In the genomic region with DNA sequence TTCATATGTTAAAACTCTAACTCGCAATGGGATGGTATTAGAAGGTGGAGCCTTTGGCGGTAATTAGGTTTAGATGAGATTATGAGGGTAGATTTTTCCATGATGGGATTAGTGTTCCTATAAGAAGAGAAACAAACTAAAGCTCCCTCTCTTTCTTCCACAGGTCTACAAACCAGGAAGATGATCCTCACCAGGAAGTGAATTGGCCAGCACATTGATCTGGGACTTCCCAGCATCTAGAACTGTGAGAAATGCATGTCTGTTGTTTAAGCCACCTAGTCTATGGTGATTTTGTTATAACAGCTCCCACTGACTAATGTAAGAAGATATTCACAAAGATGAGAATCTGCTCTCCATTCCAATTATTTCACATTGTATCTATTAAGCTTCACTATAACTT, we compare ENCODE assay signal across 23 cellular contexts.
DNase-seq lines count a peak whose midpoint lies in the region; ATAC-seq, FAIRE-seq and TF ChIP-seq lines count a peak whose summit lies in the region.
"Had no signal": no experiment of that assay in that cellular context is flagged by ENCODE, and none has a peak within 500 bp of the region (broad histone marks: within the 10 kb centered on the region; RNA-seq: fewer than 3 reads in every experiment).

No MANE protein-coding gene starts in this region.

- H3K4me3 ChIP-seq in mucosa of descending colon: no peak overlapping the region
- H3K4me3 ChIP-seq in WERI-Rb-1 (ENCODE audit: low read depth, low read length): no peak overlapping the region
- H3K4me3 ChIP-seq: BLaER1, GM23338 had no signal

- no peak overlapping the region for H3K27ac ChIP-seq in WERI-Rb-1
- H3K27ac ChIP-seq in CD4-positive, alpha-beta T cell (ENCODE audit: low read depth, low read length): no peak overlapping the region
- H3K27ac ChIP-seq: 22Rv1, BLaER1, C4-2B had no signal

- no peaks in the 10 kb centered on the region for H3K36me3 Mint-ChIP-seq in CD4-positive, alpha-beta T cell (ENCODE audit: low read depth)
- H3K36me3 Mint-ChIP-seq: CD4-positive, CD25-positive, alpha-beta regulatory T cell; CD8-positive, alpha-beta memory T cell had no signal

- ATAC-seq in mucosa of descending colon: peak; percentile 51
- no peak for ATAC-seq in CD4-positive, alpha-beta T cell (ENCODE audit: poor library complexity)
- ATAC-seq: GM23338, HCT116 had no signal

- H3K9me3 ChIP-seq in mucosa of descending colon (no peaks in the 10 kb centered on the region), WERI-Rb-1 (ENCODE audit: severe bottlenecking) (no peaks in the 10 kb centered on the region)
- H3K9me3 ChIP-seq in CD4-positive, alpha-beta T cell (ENCODE audit: control insufficient read depth, low read length): no peaks in the 10 kb centered on the region
- H3K9me3 ChIP-seq: BLaER1 had no signal

- H3K4me1 ChIP-seq in mucosa of descending colon (ENCODE audit: low read depth): no peaks in the 10 kb centered on the region
- H3K4me1 ChIP-seq: BLaER1 had no signal

- no peak for TF ChIP-seq CTCF in mucosa of descending colon (IDR thresholded peaks at IDR 0.05)
- TF ChIP-seq CTCF in WERI-Rb-1 (IDR thresholded peaks at IDR 0.05; ENCODE audit: low read depth, low read length): no peak
- TF ChIP-seq CTCF in CD4-positive, alpha-beta T cell (IDR thresholded peaks at IDR 0.05): no peak

- H3K27me3 ChIP-seq in WERI-Rb-1 (ENCODE audit: insufficient read depth, low read depth, severe bottlenecking): no peaks in the 10 kb centered on the region
- no peaks in the 10 kb centered on the region for H3K27me3 ChIP-seq in CD4-positive, alpha-beta T cell (ENCODE audit: control insufficient read depth, insufficient read depth, low read length)
- H3K27me3 ChIP-seq: BLaER1 had no signal

- no peak overlapping the region for H3K4me3 Mint-ChIP-seq in CD4-positive, alpha-beta T cell
- H3K4me3 Mint-ChIP-seq: B cell; CD4-positive, CD25-positive, alpha-beta regulatory T cell; CD8-positive, alpha-beta memory T cell; GM23338; H9 had no signal

- CTCF ChIA-PET in CD4-positive, alpha-beta T cell (lab: Charles Lee): no interaction called here

- no peak overlapping the region for H3K27ac Mint-ChIP-seq in CD4-positive, alpha-beta T cell
- H3K27ac Mint-ChIP-seq: B cell; CD4-positive, CD25-positive, alpha-beta regulatory T cell; CD8-positive, alpha-beta memory T cell; GM23338; H9 had no signal

- DNase-seq in DMS53 (lab: John Stamatoyannopoulos, UW): peak; percentile 9
- no peak for DNase-seq in DMS53 treated with DMSO at 0.1 percent for 48 hours (lab: John Stamatoyannopoulos, UW; ENCODE audit: unreplicated experiment)
- peak; percentile 3 for DNase-seq in kidney tubule cell (ENCODE audit: low spot score)
- no peak for DNase-seq in mucosa of descending colon
- DNase-seq in GM19239 (ENCODE audit: insufficient read length, low spot score): no peak
- DNase-seq in WERI-Rb-1: no peak
- no peak for DNase-seq in NCI-H1092 (lab: John Stamatoyannopoulos, UW)
- no peak for DNase-seq in CD4-positive, alpha-beta T cell
- DNase-seq: CD4-positive, CD25-positive, alpha-beta regulatory T cell; CD8-positive, alpha-beta memory T cell; DMS 273 treated with DMSO at 0.1 percent for 48 hours; DND-41; H9 had no signal

- no peaks in the 10 kb centered on the region for H3K4me1 Mint-ChIP-seq in CD4-positive, alpha-beta T cell (ENCODE audit: low read depth)
- H3K4me1 Mint-ChIP-seq: B cell; CD4-positive, CD25-positive, alpha-beta regulatory T cell; CD8-positive, alpha-beta memory T cell; GM23338; H9 had no signal

- no peaks in the 10 kb centered on the region for H3K36me3 ChIP-seq in mucosa of descending colon (ENCODE audit: low read depth)
- no peaks in the 10 kb centered on the region for H3K36me3 ChIP-seq in WERI-Rb-1
- H3K36me3 ChIP-seq: BLaER1 had no signal

- POLR2A ChIA-PET in CD4-positive, alpha-beta T cell (lab: Charles Lee): no interaction called here

- FAIRE-seq in GM19239 (lab: Jason Lieb, UNC): no peak
- FAIRE-seq: A204.1, D721Med, G401.6, GM12892 had no signal

- no peaks in the 10 kb centered on the region for H3K27me3 Mint-ChIP-seq in CD4-positive, alpha-beta T cell
- H3K27me3 Mint-ChIP-seq: B cell; CD8-positive, alpha-beta memory T cell had no signal

- H3K9me3 Mint-ChIP-seq in CD4-positive, alpha-beta T cell: peaks cover 6% of the 10 kb centered on the region
- H3K9me3 Mint-ChIP-seq: GM23338, H9 had no signal

- intact Hi-C loops in mucosa of descending colon (cut with DNase I, micrococcal nuclease): no loop called here
- intact Hi-C loops in CD4-positive, alpha-beta T cell (cut with DNase I, micrococcal nuclease): no loop called here

Comparison
In these comparisons a context has a peak if more than half of its experiments do, and no peak if none do; other contexts are left out.
1. DNase-seq: peak in DMS53 (single experiment) and kidney tubule cell (single experiment); none in DMS53 treated with DMSO at 0.1 percent for 48 hours (single experiment), mucosa of descending colon (0 of 3), GM19239 (single experiment), WERI-Rb-1 (single experiment), NCI-H1092 (single experiment) and CD4-positive, alpha-beta T cell (0 of 10).